In the genomic region with DNA sequence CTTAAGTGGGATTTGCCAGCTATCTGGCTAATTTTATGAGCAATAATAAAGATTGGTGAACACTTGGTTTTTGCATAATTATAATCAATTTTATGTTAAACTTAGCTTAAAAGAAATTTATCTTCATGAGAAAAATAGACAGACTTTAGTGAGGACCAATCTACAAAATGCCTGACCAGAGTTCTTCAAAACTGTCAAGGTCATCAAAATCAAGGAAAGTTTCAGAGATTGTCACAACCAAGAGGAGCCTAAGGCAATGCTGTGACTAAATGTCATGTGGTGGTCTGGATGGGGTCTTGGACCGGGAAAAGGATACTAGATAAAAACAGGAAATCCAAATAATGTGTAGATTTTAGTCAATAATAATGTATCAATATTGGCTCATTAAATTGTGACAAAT, we compare ENCODE assay signal across 3 cellular contexts.
TF ChIP-seq lines count a peak whose summit lies in the region.

No MANE protein-coding gene starts in this region.

TF ChIP-seq in SK-N-SH, 30 proteins besides CTCF, POLR2A, EP300 and RAD21:
- TF ChIP-seq GATA2 (CRISPR knock-in tag; IDR thresholded peaks at IDR 0.05): no peak
- 0 out of 2 replicates have a peak, but pooled peaks have one; percentile 7 for TF ChIP-seq MXI1 (IDR thresholded peaks at IDR 0.05; ENCODE audit: low read depth, low read length)

TF ChIP-seq in SK-N-SH treated with all-trans-retinoic acid at 6 μM for 48 hours, 23 proteins besides CTCF, POLR2A, EP300 and RAD21:
- no peak for TF ChIP-seq ZNF8 (CRISPR knock-in tag; IDR thresholded peaks at IDR 0.05)
- no peak for TF ChIP-seq BACH2 (CRISPR knock-in tag; IDR thresholded peaks at IDR 0.05; ENCODE audit: borderline replicate concordance)
- TF ChIP-seq OSR1 (CRISPR knock-in tag; IDR thresholded peaks at IDR 0.05): no peak
- no peak for TF ChIP-seq TCF4 (CRISPR knock-in tag; IDR thresholded peaks at IDR 0.05; ENCODE audit: borderline replicate concordance)
- TF ChIP-seq ZNF565 (CRISPR knock-in tag; conservative IDR thresholded peaks at IDR 0.05; ENCODE audit: low read depth): no peak
- TF ChIP-seq, protein P1, sequence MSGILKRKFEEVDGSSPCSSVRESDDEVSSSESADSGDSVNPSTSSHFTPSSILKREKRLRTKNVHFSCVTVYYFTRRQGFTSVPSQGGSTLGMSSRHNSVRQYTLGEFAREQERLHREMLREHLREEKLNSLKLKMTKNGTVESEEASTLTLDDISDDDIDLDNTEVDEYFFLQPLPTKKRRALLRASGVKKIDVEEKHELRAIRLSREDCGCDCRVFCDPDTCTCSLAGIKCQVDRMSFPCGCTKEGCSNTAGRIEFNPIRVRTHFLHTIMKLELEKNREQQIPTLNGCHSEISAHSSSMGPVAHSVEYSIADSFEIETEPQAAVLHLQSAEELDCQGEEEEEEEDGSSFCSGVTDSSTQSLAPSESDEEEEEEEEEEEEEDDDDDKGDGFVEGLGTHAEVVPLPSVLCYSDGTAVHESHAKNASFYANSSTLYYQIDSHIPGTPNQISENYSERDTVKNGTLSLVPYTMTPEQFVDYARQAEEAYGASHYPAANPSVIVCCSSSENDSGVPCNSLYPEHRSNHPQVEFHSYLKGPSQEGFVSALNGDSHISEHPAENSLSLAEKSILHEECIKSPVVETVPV (CRISPR knock-in tag; IDR thresholded peaks at IDR 0.05): no peak
- TF ChIP-seq, protein P2, sequence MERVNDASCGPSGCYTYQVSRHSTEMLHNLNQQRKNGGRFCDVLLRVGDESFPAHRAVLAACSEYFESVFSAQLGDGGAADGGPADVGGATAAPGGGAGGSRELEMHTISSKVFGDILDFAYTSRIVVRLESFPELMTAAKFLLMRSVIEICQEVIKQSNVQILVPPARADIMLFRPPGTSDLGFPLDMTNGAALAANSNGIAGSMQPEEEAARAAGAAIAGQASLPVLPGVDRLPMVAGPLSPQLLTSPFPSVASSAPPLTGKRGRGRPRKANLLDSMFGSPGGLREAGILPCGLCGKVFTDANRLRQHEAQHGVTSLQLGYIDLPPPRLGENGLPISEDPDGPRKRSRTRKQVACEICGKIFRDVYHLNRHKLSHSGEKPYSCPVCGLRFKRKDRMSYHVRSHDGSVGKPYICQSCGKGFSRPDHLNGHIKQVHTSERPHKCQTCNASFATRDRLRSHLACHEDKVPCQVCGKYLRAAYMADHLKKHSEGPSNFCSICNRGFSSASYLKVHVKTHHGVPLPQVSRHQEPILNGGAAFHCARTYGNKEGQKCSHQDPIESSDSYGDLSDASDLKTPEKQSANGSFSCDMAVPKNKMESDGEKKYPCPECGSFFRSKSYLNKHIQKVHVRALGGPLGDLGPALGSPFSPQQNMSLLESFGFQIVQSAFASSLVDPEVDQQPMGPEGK (CRISPR knock-in tag; IDR thresholded peaks at IDR 0.05; ENCODE audit: borderline replicate concordance): no peak
- TF ChIP-seq RARB (CRISPR knock-in tag; IDR thresholded peaks at IDR 0.05): no peak
- TF ChIP-seq CREB5 (CRISPR knock-in tag; IDR thresholded peaks at IDR 0.05; ENCODE audit: low read depth): no peak
- TF ChIP-seq ZNF70 (CRISPR knock-in tag; IDR thresholded peaks at IDR 0.05): no peak
- no peak for TF ChIP-seq ZC3H10 (CRISPR knock-in tag; IDR thresholded peaks at IDR 0.05)

TF ChIP-seq in K562, 482 proteins besides CTCF, POLR2A, EP300 and RAD21:
- TF ChIP-seq MAFF (IDR thresholded peaks at IDR 0.05; ENCODE audit: low read length) (peak; percentile 76), MAFG (tag; conservative IDR thresholded peaks at IDR 0.05) (peak; percentile 33), ZNF41 (CRISPR knock-in tag; conservative IDR thresholded peaks at IDR 0.05) (no peak), MAFK (IDR thresholded peaks at IDR 0.05; ENCODE audit: low read length) (peak; percentile 67; the same call in 1 of the 2 replicates), ZNF311 (CRISPR knock-in tag; IDR thresholded peaks at IDR 0.05) (no peak), ZNF780A (CRISPR knock-in tag; IDR thresholded peaks at IDR 0.05) (no peak), ZNF316 (IDR thresholded peaks at IDR 0.05) (peak; percentile 84), C11orf30 (IDR thresholded peaks at IDR 0.05; ENCODE audit: low read depth) (peak; percentile 66)
